ENCODE assay signal across 25 cellular contexts in the genomic region with DNA sequence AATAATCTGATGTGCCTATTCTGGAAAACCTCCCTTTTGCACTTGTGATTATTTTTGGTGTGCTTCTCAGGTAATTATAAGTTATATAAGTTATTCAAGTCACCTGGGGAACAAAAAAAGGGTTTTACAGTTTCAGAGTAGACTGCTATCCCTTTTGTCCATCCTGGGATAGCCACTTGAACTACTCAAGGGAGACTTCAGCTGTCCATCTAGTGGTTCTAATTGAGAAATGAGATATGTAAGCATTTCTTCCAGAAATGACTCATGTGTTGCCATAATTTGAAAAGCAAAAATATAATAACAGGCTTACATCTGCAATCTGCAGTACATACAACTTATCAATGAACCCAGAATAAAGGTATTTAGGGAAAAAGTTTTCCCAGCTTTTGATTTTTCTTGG. TPM values are rescaled to one million over a fixed set of nuclear protein-coding genes. Genes with fewer than 3 reads are reported as not detected.
DNase-seq lines count a peak whose midpoint lies in the region; ATAC-seq and TF ChIP-seq lines count a peak whose summit lies in the region.
"Had no signal": no experiment of that assay in that cellular context is flagged by ENCODE, and none has a peak within 500 bp of the region (broad histone marks: within the 10 kb centered on the region; RNA-seq: fewer than 3 reads in every experiment).

No MANE protein-coding gene starts in this region.

- H3K9me3 ChIP-seq in osteoblast (ENCODE audit: low read depth, low read length): no peaks in the 10 kb centered on the region
- H3K9me3 ChIP-seq: A549, Caco-2, SJSA1 had no signal

- H3K27me3 Mint-ChIP-seq in HFFc6 (ENCODE audit: insufficient read depth): peaks cover 3% of the 10 kb centered on the region
- H3K27me3 Mint-ChIP-seq: CD4-positive, alpha-beta memory T cell had no signal

- peaks cover 23% of the 10 kb centered on the region for H3K36me3 Mint-ChIP-seq in HFFc6 (ENCODE audit: low read depth)

- H3K4me1 ChIP-seq in osteoblast (ENCODE audit: insufficient read depth, low read length): peaks cover 5% of the 10 kb centered on the region
- H3K4me1 ChIP-seq: A549, SJSA1 had no signal

- no peak overlapping the region for H3K27ac ChIP-seq in osteoblast (ENCODE audit: low read depth, low read length)
- H3K27ac ChIP-seq: A549, GM23248, SJSA1 had no signal

- peaks cover 23% of the 10 kb centered on the region for H4K20me1 ChIP-seq in osteoblast (ENCODE audit: insufficient read depth, low read length)

- no peaks in the 10 kb centered on the region for H3K27me3 ChIP-seq in osteoblast (ENCODE audit: insufficient read depth, low read length)
- H3K27me3 ChIP-seq: SJSA1 had no signal

- DNase-seq in ELR (ENCODE audit: low read depth) (peak; percentile 12), HFFc6 (no peak), choroid plexus epithelial cell (ENCODE audit: low read depth) (peak; percentile 28), osteoblast (ENCODE audit: insufficient read length, low spot score, missing footprints) (peak; percentile 60), activated gamma-delta T cell treated with Interleukin-2 at 50 U/mL for 16 hours (no peak), mucosa of gallbladder (ENCODE audit: low spot score) (no peak)
- DNase-seq: C1 segment of cervical spinal cord; Caco-2; CD4-positive, alpha-beta memory T cell; EL; GF-D8; GM23248; H7; Kasumi-1; MM.1S; NCI-H2029; NCI-H446 treated with DMSO at 0.1 percent for 48 hours; NCI-H526; Right ventricle myocardium superior; RPMI8226 had no signal

- H3K27ac Mint-ChIP-seq in HFFc6: no peak overlapping the region
- H3K27ac Mint-ChIP-seq: CD4-positive, alpha-beta memory T cell had no signal

- TF ChIP-seq CTCF in HFFc6 (IDR thresholded peaks at IDR 0.05) (0 out of 2 replicates have a peak, but pooled peaks have one; percentile 12), choroid plexus epithelial cell (conservative IDR thresholded peaks at IDR 0.05; ENCODE audit: low read depth, low read length) (no peak), osteoblast (IDR thresholded peaks at IDR 0.05; ENCODE audit: extremely low read depth, low read depth, low read length) (no peak)

- H3K79me2 ChIP-seq in osteoblast (ENCODE audit: insufficient read depth, low read length): peaks cover 56% of the 10 kb centered on the region

- no peaks in the 10 kb centered on the region for H3K36me3 ChIP-seq in osteoblast (ENCODE audit: insufficient read depth, low read length)
- H3K36me3 ChIP-seq: SJSA1 had no signal

- H2AFZ ChIP-seq in osteoblast (ENCODE audit: low read length): no peak overlapping the region
- H2AFZ ChIP-seq: GM23248 had no signal

- H3K9me3 Mint-ChIP-seq in HFFc6: no peaks in the 10 kb centered on the region; the same call in 1 of the 2 replicates

- no peak overlapping the region for H3K4me2 ChIP-seq in osteoblast (ENCODE audit: insufficient read depth, low read length)
- H3K4me2 ChIP-seq: A549 had no signal

- no peak overlapping the region for H3K4me3 ChIP-seq in choroid plexus epithelial cell (ENCODE audit: low read depth, low read length)
- no peak overlapping the region for H3K4me3 ChIP-seq in osteoblast (ENCODE audit: insufficient read depth, low read length)
- H3K4me3 ChIP-seq: A549, GM23248, K562, SJSA1 had no signal

- ATAC-seq in HG03565 (IDR thresholded peaks at IDR 0.05; ENCODE audit: unreplicated experiment) (no peak), HG02884 (IDR thresholded peaks at IDR 0.05; ENCODE audit: unreplicated experiment) (no peak)
- ATAC-seq: A549, K562 had no signal

- H3K4me1 Mint-ChIP-seq in HFFc6 (ENCODE audit: low read depth): peaks cover 37% of the 10 kb centered on the region

- H3K4me3 Mint-ChIP-seq in HFFc6: no peak overlapping the region

RNA-seq across cellular contexts. Expression of a gene that starts 20.4 kb away (rescaled TPM):
- 10 to 100 TPM; 38.0 to 57.4 (median 44.6) TPM for total RNA-seq in HFFc6 (2021; fragmentation: NEBNext Ultra II Directional; extraction: Animal tissue kit (Norgen Biotek cat#: 25700))
- total RNA-seq in osteoblast (42.4 and 44.5 TPM in 2 replicates), mucosa of gallbladder (67.9 TPM)

Comparison
In these comparisons a context has a peak if more than half of its experiments do, and no peak if none do; other contexts are left out.
1. DNase-seq: peak in ELR (single experiment), choroid plexus epithelial cell (single experiment) and osteoblast (single experiment); none in HFFc6 (single experiment), activated gamma-delta T cell treated with Interleukin-2 at 50 U/mL for 16 hours (single experiment) and mucosa of gallbladder (single experiment).